Comparison of ENCODE assay signal across 8 cellular contexts in genomic region chr1:39898648-39899603, GRCh38. TPM values are rescaled to one million over a fixed set of nuclear protein-coding genes. Genes with fewer than 3 reads are reported as not detected.
DNase-seq lines count a peak whose midpoint lies in the region; ATAC-seq lines count a peak whose summit lies in the region.

No MANE protein-coding gene starts in this region.

- ATAC-seq in left lobe of liver (peak; percentile 54), HG02970 (IDR thresholded peaks at IDR 0.05; ENCODE audit: low FRiP score, unreplicated experiment) (no peak), GM19463 (IDR thresholded peaks at IDR 0.05; ENCODE audit: unreplicated experiment) (no peak)

- H3K4me1 Mint-ChIP-seq in CD8-positive, alpha-beta memory T cell, result peaks cover 8 to 9% (median 8%) of the 10 kb centered on the region in 3 donors
- peaks cover 5% of the 10 kb centered on the region for H3K4me1 Mint-ChIP-seq in activated CD4-positive, alpha-beta memory T cell treated with anti-CD3 and anti-CD28 coated beads, Interleukin-2, amount 10 ng/mL, durations not matched to agents 7 days and 5 days

- peak overlapping the region in 1 of 7 donors; percentile 62 for H3K4me3 Mint-ChIP-seq in CD8-positive, alpha-beta memory T cell
- H3K4me3 Mint-ChIP-seq in activated CD4-positive, alpha-beta memory T cell treated with anti-CD3 and anti-CD28 coated beads, Interleukin-2, amount 10 ng/mL, durations not matched to agents 7 days and 5 days, result no peak overlapping the region

- CTCF ChIA-PET in CD8-positive, alpha-beta memory T cell (lab: Charles Lee), result interaction anchor here (1.4 to 9.8 kb wide), 2 partner anchors 75 to 80 kb away, joined by 6 to 110 read pairs; no protein-coding TSS in a partner anchor
- CTCF ChIA-PET in activated CD4-positive, alpha-beta memory T cell treated with anti-CD3 and anti-CD28 coated beads, Interleukin-2, amount 10 ng/mL, durations not matched to agents 7 days and 5 days (lab: Charles Lee), result interaction anchor here (1.0 to 1.4 kb wide), 3 partner anchors 21 to 100 kb away, joined by 3 read pairs; no protein-coding TSS in a partner anchor

- peaks cover 19% of the 10 kb centered on the region for H3K27me3 ChIP-seq in CD8-positive, alpha-beta memory T cell (ENCODE audit: insufficient read depth, low read length, poor library complexity, severe bottlenecking)
- peaks cover 32% of the 10 kb centered on the region for H3K27me3 ChIP-seq in adipocyte (replicated peaks; ENCODE audit: control insufficient read depth, insufficient read depth, low read length)

- no peak for DNase-seq in CD8-positive, alpha-beta memory T cell
- DNase-seq in M059J (ENCODE audit: low read depth), result peak; percentile 39
- peak; percentile 24 for DNase-seq in adipocyte (ENCODE audit: low read depth)
- DNase-seq in left lobe of liver (ENCODE audit: low spot score), result peak; percentile 91
- DNase-seq in activated CD4-positive, alpha-beta memory T cell treated with anti-CD3 and anti-CD28 coated beads, Interleukin-2, amount 10 ng/mL, durations not matched to agents 7 days and 5 days, result no peak
- no peak for DNase-seq in activated CD4-positive, CD25-positive, alpha-beta regulatory T cell treated with anti-CD3 and anti-CD28 coated beads, Interleukin-2, amount 50 U/mL, for 72 hours

- H3K27me3 Mint-ChIP-seq in CD8-positive, alpha-beta memory T cell, result peaks cover 29 to 53% of the 10 kb centered on the region in 2 donors
- H3K27me3 Mint-ChIP-seq in activated CD4-positive, alpha-beta memory T cell treated with anti-CD3 and anti-CD28 coated beads, Interleukin-2, amount 10 ng/mL, durations not matched to agents 7 days and 5 days, result peaks cover 68% of the 10 kb centered on the region

- no peak overlapping the region for H3K9ac ChIP-seq in adipocyte (ENCODE audit: low read length)

- H3K27ac Mint-ChIP-seq in CD8-positive, alpha-beta memory T cell, result no peak overlapping the region
- no peak overlapping the region for H3K27ac Mint-ChIP-seq in activated CD4-positive, alpha-beta memory T cell treated with anti-CD3 and anti-CD28 coated beads, Interleukin-2, amount 10 ng/mL, durations not matched to agents 7 days and 5 days

- no peaks in the 10 kb centered on the region for H3K9me3 Mint-ChIP-seq in CD8-positive, alpha-beta memory T cell
- no peaks in the 10 kb centered on the region for H3K9me3 Mint-ChIP-seq in activated CD4-positive, alpha-beta memory T cell treated with anti-CD3 and anti-CD28 coated beads, Interleukin-2, amount 10 ng/mL, durations not matched to agents 7 days and 5 days

- no peaks in the 10 kb centered on the region for H3K36me3 Mint-ChIP-seq in CD8-positive, alpha-beta memory T cell
- no peaks in the 10 kb centered on the region for H3K36me3 Mint-ChIP-seq in activated CD4-positive, alpha-beta memory T cell treated with anti-CD3 and anti-CD28 coated beads, Interleukin-2, amount 10 ng/mL, durations not matched to agents 7 days and 5 days (ENCODE audit: low read depth)

- H3K4me3 ChIP-seq in CD8-positive, alpha-beta memory T cell (ENCODE audit: low read length), result no peak overlapping the region
- H3K4me3 ChIP-seq in adipocyte (ENCODE audit: low read length), result no peak overlapping the region

- H3K27ac ChIP-seq in CD8-positive, alpha-beta memory T cell (ENCODE audit: low read depth, low read length), result peak overlapping the region; percentile 7

- peaks cover 5% of the 10 kb centered on the region for H3K4me1 ChIP-seq in CD8-positive, alpha-beta memory T cell (ENCODE audit: insufficient read depth, low read length)
- peaks cover 38% of the 10 kb centered on the region for H3K4me1 ChIP-seq in adipocyte (ENCODE audit: control insufficient read depth, insufficient read depth, low read length)

- POLR2A ChIA-PET in CD8-positive, alpha-beta memory T cell (lab: Charles Lee), result no interaction called here
- POLR2A ChIA-PET in activated CD4-positive, alpha-beta memory T cell treated with anti-CD3 and anti-CD28 coated beads, Interleukin-2, amount 10 ng/mL, durations not matched to agents 7 days and 5 days (lab: Charles Lee), result interaction anchor here (0.9 to 3.5 kb wide), 2 partner anchors 11 to 82 kb away, joined by 3 to 18 read pairs; no protein-coding TSS in a partner anchor

- no peaks in the 10 kb centered on the region for H3K36me3 ChIP-seq in CD8-positive, alpha-beta memory T cell (ENCODE audit: insufficient read depth, low read length)
- H3K36me3 ChIP-seq in adipocyte (ENCODE audit: control insufficient read depth, insufficient read depth, low read length, severe bottlenecking), result no peaks in the 10 kb centered on the region

- no peaks in the 10 kb centered on the region for H3K9me3 ChIP-seq in CD8-positive, alpha-beta memory T cell (ENCODE audit: low read length)
- no peaks in the 10 kb centered on the region for H3K9me3 ChIP-seq in adipocyte (ENCODE audit: control insufficient read depth, low read length)

RNA-seq across cellular contexts. Expression of gene MYCL, which starts 2.8 kb away (rescaled TPM):
- total RNA-seq in CD8-positive, alpha-beta memory T cell, result under 1 TPM in 1 of 2 experiments, not detected in 1; 0.24 TPM
- not detected for polyA plus RNA-seq in CD8-positive, alpha-beta memory T cell
- 0.57 TPM in 1 of 2 replicates, not detected in the other for total RNA-seq in M059J (2014; rRNA removed; shearing (Covaris generic))
- 14.7 TPM for total RNA-seq in left lobe of liver
- total RNA-seq in activated CD4-positive, alpha-beta memory T cell treated with anti-CD3 and anti-CD28 coated beads, Interleukin-2, amount 10 ng/mL, durations not matched to agents 7 days and 5 days, result under 1 TPM; 0.10 to 0.18 TPM

RNA-seq across cellular contexts. Expression of gene TRIT1, which starts 15.6 kb away (rescaled TPM):
- total RNA-seq in CD8-positive, alpha-beta memory T cell, result 10 to 100 TPM; 33.1 to 34.0 TPM
- 10.3 TPM for polyA plus RNA-seq in CD8-positive, alpha-beta memory T cell
- 15.2 and 26.3 TPM in 2 replicates for total RNA-seq in M059J (2014; rRNA removed; shearing (Covaris generic))
- total RNA-seq in left lobe of liver, result 5.5 TPM
- total RNA-seq in activated CD4-positive, alpha-beta memory T cell treated with anti-CD3 and anti-CD28 coated beads, Interleukin-2, amount 10 ng/mL, durations not matched to agents 7 days and 5 days, result 10 to 100 TPM; 12.9 to 16.1 TPM

RNA-seq across cellular contexts. Expression of gene MFSD2A, which starts 56.0 kb away (rescaled TPM):
- total RNA-seq in CD8-positive, alpha-beta memory T cell, result 10 to 100 TPM; 23.8 to 28.7 TPM
- polyA plus RNA-seq in CD8-positive, alpha-beta memory T cell, result 0.13 TPM
- total RNA-seq in M059J (2014; rRNA removed; shearing (Covaris generic)), result 1.2 and 2.3 TPM in 2 replicates
- total RNA-seq in left lobe of liver, result 108 TPM
- 1 to 10 TPM; 2.4 to 2.5 TPM for total RNA-seq in activated CD4-positive, alpha-beta memory T cell treated with anti-CD3 and anti-CD28 coated beads, Interleukin-2, amount 10 ng/mL, durations not matched to agents 7 days and 5 days

Comparison
In these comparisons a context has a peak if more than half of its experiments do, and no peak if none do; other contexts are left out.
1. DNase-seq: peak in M059J (single experiment), adipocyte (single experiment) and left lobe of liver (single experiment); none in CD8-positive, alpha-beta memory T cell (0 of 5), activated CD4-positive, alpha-beta memory T cell treated with anti-CD3 and anti-CD28 coated beads, Interleukin-2, amount 10 ng/mL, durations not matched to agents 7 days and 5 days (single experiment) and activated CD4-positive, CD25-positive, alpha-beta regulatory T cell treated with anti-CD3 and anti-CD28 coated beads, Interleukin-2, amount 50 U/mL, for 72 hours (single experiment).
2. RNA of gene MYCL, which starts 2.8 kb away (total RNA-seq): 14.7 TPM in left lobe of liver (single experiment); 0.57 TPM in M059J, 0.24 TPM in CD8-positive, alpha-beta memory T cell and 0.10 to 0.18 TPM in activated CD4-positive, alpha-beta memory T cell treated with anti-CD3 and anti-CD28 coated beads, Interleukin-2, amount 10 ng/mL, durations not matched to agents 7 days and 5 days; every median in the first group is over 10 times any median in the second.